ENCODE assay signal across 26 cellular contexts in genomic region chr5:154511984-154512383, GRCh38. TPM values are rescaled to one million over a fixed set of nuclear protein-coding genes. Genes with fewer than 3 reads are reported as not detected.
"Had no signal": no experiment of that assay in that cellular context is flagged by ENCODE, and none has a peak within 500 bp of the region (broad histone marks: within the 10 kb centered on the region; RNA-seq: fewer than 3 reads in every experiment).

No MANE protein-coding gene starts in this region.

- H3K36me3 ChIP-seq: SJCRH30 had no signal

- H3K9ac ChIP-seq: KMS-11 had no signal

- H3K4me2 ChIP-seq: KMS-11 had no signal

- H3K4me3 ChIP-seq: K562, SJCRH30 had no signal

- DNase-seq: Kasumi-1, MM.1S, NCI-H1105, NCI-H1417, NCI-H146, NCI-H1694 treated with DMSO at 0.1 percent for 48 hours, NCI-H1930, NCI-H2081, NCI-H2107, NCI-H2227 treated with DMSO at 0.1 percent for 48 hours, NCI-H524, NCI-H526 treated with DMSO at 0.1 percent for 48 hours, NCI-H748 treated with DMSO at 0.1 percent for 48 hours, PC-3, SHP77 treated with DMSO at 0.1 percent for 48 hours, SJCRH30 had no signal

- H3K4me1 ChIP-seq: SJCRH30 had no signal

- H3K27ac ChIP-seq: KMS-11, SJCRH30 had no signal

- H3K9me3 ChIP-seq: SJCRH30 had no signal

- ATAC-seq: HepG2, K562, Panc1, PC-3, Right ventricle myocardium inferior, SK-N-SH treated with all-trans-retinoic acid at 6 μM for 48 hours had no signal

RNA-seq across cellular contexts. Expression of gene HAND1, which starts 34.0 kb away (rescaled TPM):
- total RNA-seq: HepG2, HT1080, K562, M059J, NCI-H460, PC-3, SJCRH30 had no signal
- polyA plus RNA-seq: HepG2, IgD-negative memory B cell, K562 had no signal
